1 cellular context compared by ENCODE assay signal in genomic region chr6:43477235-43478007, GRCh38.
TF ChIP-seq lines count a peak whose summit lies in the region.

TJAP1 (plus strand) TSS chr6:43477570; CDS start chr6:43499002, 21,432 bp downstream.

TF ChIP-seq in HEK293, 187 proteins besides CTCF, POLR2A, EP300 and RAD21 (continued from another document):
- no peak for TF ChIP-seq ZNF223 (tag by site-specific recombination; IDR thresholded peaks at IDR 0.05)
- TF ChIP-seq ZEB2 (tag by site-specific recombination; IDR thresholded peaks at IDR 0.05): peak; percentile 55; the same call in 1 of the 2 replicates
- no peak for TF ChIP-seq ZNF184 (tag by site-specific recombination; IDR thresholded peaks at IDR 0.05)
- peak; percentile 97 for TF ChIP-seq ZXDB (tag by site-specific recombination; IDR thresholded peaks at IDR 0.05)
- no peak for TF ChIP-seq ZNF701 (tag by site-specific recombination; IDR thresholded peaks at IDR 0.05)
- no peak for TF ChIP-seq TSHZ1 (tag by site-specific recombination; IDR thresholded peaks at IDR 0.05; ENCODE audit: borderline replicate concordance)
- TF ChIP-seq, protein P1, sequence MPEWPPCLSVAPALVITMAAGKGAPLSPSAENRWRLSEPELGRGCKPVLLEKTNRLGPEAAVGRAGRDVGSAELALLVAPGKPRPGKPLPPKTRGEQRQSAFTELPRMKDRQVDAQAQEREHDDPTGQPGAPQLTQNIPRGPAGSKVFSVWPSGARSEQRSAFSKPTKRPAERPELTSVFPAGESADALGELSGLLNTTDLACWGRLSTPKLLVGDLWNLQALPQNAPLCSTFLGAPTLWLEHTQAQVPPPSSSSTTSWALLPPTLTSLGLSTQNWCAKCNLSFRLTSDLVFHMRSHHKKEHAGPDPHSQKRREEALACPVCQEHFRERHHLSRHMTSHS (tag by site-specific recombination; IDR thresholded peaks at IDR 0.05): no peak
- TF ChIP-seq, protein P2, sequence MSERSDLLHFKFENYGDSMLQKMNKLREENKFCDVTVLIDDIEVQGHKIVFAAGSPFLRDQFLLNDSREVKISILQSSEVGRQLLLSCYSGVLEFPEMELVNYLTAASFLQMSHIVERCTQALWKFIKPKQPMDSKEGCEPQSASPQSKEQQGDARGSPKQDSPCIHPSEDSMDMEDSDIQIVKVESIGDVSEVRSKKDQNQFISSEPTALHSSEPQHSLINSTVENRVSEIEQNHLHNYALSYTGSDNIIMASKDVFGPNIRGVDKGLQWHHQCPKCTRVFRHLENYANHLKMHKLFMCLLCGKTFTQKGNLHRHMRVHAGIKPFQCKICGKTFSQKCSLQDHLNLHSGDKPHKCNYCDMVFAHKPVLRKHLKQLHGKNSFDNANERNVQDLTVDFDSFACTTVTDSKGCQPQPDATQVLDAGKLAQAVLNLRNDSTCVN (tag by site-specific recombination; optimal IDR thresholded peaks at IDR 0.05): peak; percentile 35
- TF ChIP-seq ZNF121 (tag by site-specific recombination; IDR thresholded peaks at IDR 0.05): no peak
- no peak for TF ChIP-seq ZSCAN4 (tag by site-specific recombination; IDR thresholded peaks at IDR 0.05)
- TF ChIP-seq KLF16 (tag by site-specific recombination; IDR thresholded peaks at IDR 0.05): peak; percentile 19
- TF ChIP-seq ZNF324 (tag by site-specific recombination; IDR thresholded peaks at IDR 0.05): peak; percentile 50
- TF ChIP-seq ZNF175 (tag by site-specific recombination; IDR thresholded peaks at IDR 0.05): no peak
- TF ChIP-seq PBX3 (CRISPR knock-in tag; IDR thresholded peaks at IDR 0.05): peak; percentile 88
- peak; percentile 37; the same call in 1 of the 2 replicates for TF ChIP-seq ZIC2 (tag by site-specific recombination; IDR thresholded peaks at IDR 0.05)
- peak; percentile 34; the same call in 1 of the 2 replicates for TF ChIP-seq IKZF3 (tag by site-specific recombination; IDR thresholded peaks at IDR 0.05)
